In the genomic region with DNA sequence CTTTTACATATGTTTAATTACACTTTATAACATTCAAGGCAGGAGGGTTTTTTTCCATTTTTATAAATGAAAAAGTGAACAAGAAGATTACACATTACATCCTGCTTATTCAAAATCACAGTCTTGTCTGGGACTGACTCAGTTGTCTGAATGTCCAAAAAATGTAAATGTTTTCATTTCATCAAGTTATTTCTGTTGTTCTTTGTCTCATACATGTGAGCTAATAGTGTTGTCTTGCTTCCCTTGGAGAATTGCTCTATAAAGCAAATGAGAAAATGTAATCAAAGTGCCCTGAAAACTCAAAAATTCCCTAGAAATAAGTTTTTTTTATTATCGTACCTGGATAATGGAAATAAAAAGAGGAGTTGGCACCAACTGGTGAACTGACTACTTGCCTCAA, we compare ENCODE assay signal across 22 cellular contexts.
DNase-seq lines count a peak whose midpoint lies in the region; ATAC-seq, FAIRE-seq and TF ChIP-seq lines count a peak whose summit lies in the region.
"Had no signal": no experiment of that assay in that cellular context is flagged by ENCODE, and none has a peak within 500 bp of the region (broad histone marks: within the 10 kb centered on the region; RNA-seq: fewer than 3 reads in every experiment).

No MANE protein-coding gene starts in this region.

- H3K4me1 ChIP-seq in BLaER1 (peaks cover 19% of the 10 kb centered on the region), DOHH2 (ENCODE audit: control insufficient read depth, low read length) (peaks cover 42% of the 10 kb centered on the region), IMR-90 (ENCODE audit: control insufficient read depth, insufficient read depth, low read length) (no peaks in the 10 kb centered on the region; the same call in 1 of the 2 replicates), K562 (replicated peaks in 1 of 2; ENCODE audit: control insufficient read depth in 2 of 2, insufficient read depth in 2 of 2, low read length in 2 of 2) (0 out of 5 replicates have a peak, but pooled peaks cover 0 to 2% of the 10 kb centered on the region in 2 experiments)
- H3K4me1 ChIP-seq: A549, BE2C, Caco-2, HAP-1 had no signal

- dilution Hi-C loops in IMR-90 (cut with HindIII; ENCODE audit: low sequenced_read_pairs, unreplicated experiment), result no loop called here

- H3K23ac ChIP-seq in IMR-90 (ENCODE audit: low read depth, low read length), result no peak overlapping the region

- no peak overlapping the region for H3K4me3 Mint-ChIP-seq in activated CD4-positive, alpha-beta T cell treated with anti-CD3 and anti-CD28 coated beads for 36 hours
- H3K4me3 Mint-ChIP-seq: CD4-positive, CD25-positive, alpha-beta regulatory T cell; CD8-positive, alpha-beta T cell; HFFc6 had no signal

- no peak for TF ChIP-seq CTCF in DOHH2 (IDR thresholded peaks at IDR 0.05; ENCODE audit: low read depth, low read length, poor library complexity, severe bottlenecking)
- TF ChIP-seq CTCF in IMR-90 (conservative IDR thresholded peaks at IDR 0.05; ENCODE audit: low read depth, low read length), result no peak
- no peak for TF ChIP-seq CTCF in K562 (IDR thresholded peaks at IDR 0.05 in 2 of 3, conservative IDR thresholded peaks at IDR 0.05 in 1 of 3; ENCODE audit: insufficient read depth in 2 of 3, low read depth in 1 of 3, low read length in 3 of 3)

- H2AK9ac ChIP-seq in IMR-90 (replicated peaks; ENCODE audit: low read depth, low read length, poor library complexity), result no peak overlapping the region

- H4K20me1 ChIP-seq in BLaER1, result no peaks in the 10 kb centered on the region
- H4K20me1 ChIP-seq in DOHH2 (ENCODE audit: control insufficient read depth, insufficient read depth, low read depth, low read length), result no peaks in the 10 kb centered on the region
- no peaks in the 10 kb centered on the region for H4K20me1 ChIP-seq in IMR-90 (ENCODE audit: insufficient read depth, low read length)
- no peaks in the 10 kb centered on the region for H4K20me1 ChIP-seq in K562 (replicated peaks; ENCODE audit: control insufficient read depth, insufficient read depth, low read length)

- H2BK5ac ChIP-seq in IMR-90 (ENCODE audit: low read depth, low read length, poor library complexity, severe bottlenecking), result peak overlapping the region; percentile 88

- H3K4me1 Mint-ChIP-seq in activated CD4-positive, alpha-beta T cell treated with anti-CD3 and anti-CD28 coated beads for 36 hours, result no peaks in the 10 kb centered on the region
- H3K4me1 Mint-ChIP-seq: CD4-positive, CD25-positive, alpha-beta regulatory T cell had no signal

- no CpG with 5 or more reads among the region's 1 CpG for WGBS in IMR-90 (ENCODE audit: extremely low coverage in 2 of 2, insufficient read length in 1 of 2), 2 experiments
- 63% methylated on average over 1 of the region's 1 CpG for WGBS in K562 (ENCODE audit: insufficient coverage, low coverage, missing lambda C conversion rate)

- H3K9me3 ChIP-seq in BLaER1 (peaks cover 15% of the 10 kb centered on the region), DOHH2 (ENCODE audit: control insufficient read depth, insufficient read depth, low read length) (peaks cover 5% of the 10 kb centered on the region; the same call in 1 of the 2 replicates), IMR-90 (ENCODE audit: control insufficient read depth, insufficient read depth, low read length) (peaks cover 3% of the 10 kb centered on the region; the same call in 1 of the 2 replicates), K562 (replicated peaks; ENCODE audit: control insufficient read depth, insufficient read depth, low read depth, low read length) (no peaks in the 10 kb centered on the region; the same call in 1 of the 2 replicates)
- H3K9me3 ChIP-seq: A549, BE2C, Caco-2, HAP-1 had no signal

- no peak overlapping the region for H3K4me3 ChIP-seq in BLaER1
- H3K4me3 ChIP-seq in DOHH2 (ENCODE audit: low read length), result peak overlapping the region; percentile 25
- H3K4me3 ChIP-seq in IMR-90 (ENCODE audit: insufficient read depth, low read depth, low read length), result no peak overlapping the region
- no peak overlapping the region for H3K4me3 ChIP-seq in K562
- H3K4me3 ChIP-seq: A549, HAP-1 had no signal

- no peak overlapping the region for H3K27ac Mint-ChIP-seq in activated CD4-positive, alpha-beta T cell treated with anti-CD3 and anti-CD28 coated beads for 36 hours
- H3K27ac Mint-ChIP-seq: CD4-positive, CD25-positive, alpha-beta regulatory T cell; CD8-positive, alpha-beta T cell; HFFc6 had no signal

- TF ChIP-seq EP300 in K562 (IDR thresholded peaks at IDR 0.05; ENCODE audit: low read length), result no peak

- H3K27ac ChIP-seq in BLaER1, result no peak overlapping the region
- H3K27ac ChIP-seq in DOHH2 (ENCODE audit: low read depth, low read length), result peak overlapping the region; percentile 69
- H3K27ac ChIP-seq in IMR-90 (ENCODE audit: insufficient read depth, low read length), result no peak overlapping the region
- H3K27ac ChIP-seq in K562 (ENCODE audit: extremely low read depth, low read depth, low read length), result no peak overlapping the region
- H3K27ac ChIP-seq: A549, C4-2B had no signal

- H4K91ac ChIP-seq in IMR-90 (ENCODE audit: insufficient read depth, low read depth, low read length), result no peak overlapping the region

- no peak overlapping the region for H2BK15ac ChIP-seq in IMR-90 (ENCODE audit: low read depth, low read length)

- no peaks in the 10 kb centered on the region for H3K79me1 ChIP-seq in IMR-90 (ENCODE audit: low read depth in 1 of 2, low read length in 2 of 2)

- peak overlapping the region; percentile 35; the same call in 1 of the 2 replicates for H3K4me2 ChIP-seq in BLaER1
- H3K4me2 ChIP-seq in DOHH2 (ENCODE audit: low read length), result peak overlapping the region; percentile 44
- H3K4me2 ChIP-seq in IMR-90 (ENCODE audit: low read depth, low read length), result peak overlapping the region; percentile 19; the same call in 1 of the 2 replicates
- H3K4me2 ChIP-seq in K562 (ENCODE audit: insufficient read depth, low read length), result no peak overlapping the region
- H3K4me2 ChIP-seq: A549 had no signal

- ATAC-seq in IMR-90 (ENCODE audit: low read depth) (peak; percentile 70), K562 (no peak), HG03378 (IDR thresholded peaks at IDR 0.05; ENCODE audit: unreplicated experiment) (no peak)
- no peak for ATAC-seq in activated CD4-positive, alpha-beta T cell treated with anti-CD3 and anti-CD28 coated beads for 36 hours
- ATAC-seq: A549; CD8-positive, alpha-beta T cell had no signal

- TF ChIP-seq POLR2A in IMR-90 (IDR thresholded peaks at IDR 0.05; ENCODE audit: low read depth, low read length), result no peak
- TF ChIP-seq POLR2A in K562 (conservative IDR thresholded peaks at IDR 0.05), result no peak

- no peak for FAIRE-seq in K562 (lab: Jason Lieb, UNC)
- FAIRE-seq: A549, H54 had no signal

- H2AK5ac ChIP-seq in IMR-90 (ENCODE audit: low read depth, low read length), result no peak overlapping the region

- CTCF ChIA-PET in IMR-90 (lab: Yijun Ruan, JAX), result no interaction called here
- CTCF ChIA-PET in K562 (lab: Yijun Ruan, JAX; ENCODE audit: low intra/inter-chr PET ratio), result no interaction called here
- CTCF ChIA-PET in activated CD4-positive, alpha-beta T cell treated with anti-CD3 and anti-CD28 coated beads for 36 hours (lab: Charles Lee), result no interaction called here

- no peaks in the 10 kb centered on the region for H3K9me2 ChIP-seq in DOHH2 (replicated peaks; ENCODE audit: control insufficient read depth, low read length)

- H2BK120ac ChIP-seq in IMR-90 (ENCODE audit: low read depth, low read length), result no peak overlapping the region

- no peak overlapping the region for H2BK20ac ChIP-seq in IMR-90 (ENCODE audit: low read depth, low read length)

- in situ Hi-C loops in IMR-90 (cut with MboI; ENCODE audit: low sequenced_read_pairs) (no loop called here), K562 (cut with MboI) (no loop called here)

- H3K36me3 Mint-ChIP-seq in activated CD4-positive, alpha-beta T cell treated with anti-CD3 and anti-CD28 coated beads for 36 hours (ENCODE audit: low read depth), result no peaks in the 10 kb centered on the region
- H3K36me3 Mint-ChIP-seq: CD4-positive, CD25-positive, alpha-beta regulatory T cell; CD8-positive, alpha-beta T cell had no signal

- peak overlapping the region; percentile 61; the same call in 1 of the 2 replicates for H3K18ac ChIP-seq in IMR-90 (ENCODE audit: low read depth, low read length)

- TF ChIP-seq RAD21 in IMR-90 (IDR thresholded peaks at IDR 0.05; ENCODE audit: low read length) (no peak), K562 (CRISPR knock-in tag; conservative IDR thresholded peaks at IDR 0.05 in 1 of 2, IDR thresholded peaks at IDR 0.05 in 1 of 2) (no peak)

- no peaks in the 10 kb centered on the region for H3K9me3 Mint-ChIP-seq in activated CD4-positive, alpha-beta T cell treated with anti-CD3 and anti-CD28 coated beads for 36 hours (ENCODE audit: low read depth)
- H3K9me3 Mint-ChIP-seq: CD8-positive, alpha-beta T cell had no signal

- no peaks in the 10 kb centered on the region for H3K79me2 ChIP-seq in DOHH2 (ENCODE audit: control insufficient read depth, low read length)
- no peaks in the 10 kb centered on the region for H3K79me2 ChIP-seq in K562 (ENCODE audit: control insufficient read depth, insufficient read depth, low read length)

- DNase-seq in IMR-90 (peak; percentile 22), K562 (ENCODE audit: extremely low read depth in 1 of 4, low spot score in 3 of 4) (no peak)
- DNase-seq in activated CD4-positive, alpha-beta T cell treated with anti-CD3 and anti-CD28 coated beads for 36 hours, result no peak
- no peak for DNase-seq in activated CD4-positive, alpha-beta T cell treated with anti-CD3 and anti-CD28 coated beads, Interleukin-2, amount 50 U/mL, for 1 hour
- DNase-seq: 8988T; ACHN; BE2C; Caco-2; CD8-positive, alpha-beta T cell; DMS153; DND-41; GF-D8; GOT3; HFFc6 had no signal

- POLR2A ChIA-PET in IMR-90 (lab: Charles Lee; ENCODE audit: unreplicated experiment) (no interaction called here), K562 (lab: Yijun Ruan, JAX) (no interaction called here)
- POLR2A ChIA-PET in activated CD4-positive, alpha-beta T cell treated with anti-CD3 and anti-CD28 coated beads for 36 hours (lab: Charles Lee), result no interaction called here

- intact Hi-C loops in IMR-90 (cut with micrococcal nuclease), result no loop called here
- intact Hi-C loops in K562 (cut with micrococcal nuclease), result no loop called here
- intact Hi-C loops in activated CD4-positive, alpha-beta T cell treated with anti-CD3 and anti-CD28 coated beads for 36 hours (cut with DNase I, micrococcal nuclease), result no loop called here

- H3K27me3 Mint-ChIP-seq in activated CD4-positive, alpha-beta T cell treated with anti-CD3 and anti-CD28 coated beads for 36 hours, result no peaks in the 10 kb centered on the region
- H3K27me3 Mint-ChIP-seq: CD4-positive, CD25-positive, alpha-beta regulatory T cell had no signal

- H3K14ac ChIP-seq in IMR-90 (replicated peaks; ENCODE audit: low read depth, low read length), result no peak overlapping the region

- no peak overlapping the region; a peak in 1 of 4 replicates for H4K8ac ChIP-seq in IMR-90 (ENCODE audit: low read depth in 2 of 2, low read length in 2 of 2)

- no peak overlapping the region for H3K4ac ChIP-seq in IMR-90 (ENCODE audit: low read depth, low read length)

- H3K36me3 ChIP-seq in BLaER1 (no peaks in the 10 kb centered on the region), DOHH2 (ENCODE audit: control insufficient read depth, low read length) (peaks cover 3% of the 10 kb centered on the region; the same call in 1 of the 2 replicates), IMR-90 (ENCODE audit: control insufficient read depth, insufficient read depth, low read length) (no peaks in the 10 kb centered on the region), K562 (ENCODE audit: control insufficient read depth, insufficient read depth, low read length) (no peaks in the 10 kb centered on the region)
- H3K36me3 ChIP-seq: BE2C, HAP-1 had no signal

- no peak overlapping the region for H3K9ac ChIP-seq in BLaER1
- H3K9ac ChIP-seq in IMR-90 (ENCODE audit: low read depth, low read length), result no peak overlapping the region
- H3K9ac ChIP-seq in K562 (ENCODE audit: insufficient read depth in 1 of 2, low read depth in 2 of 2, low read length in 2 of 2), result no peak overlapping the region

- H3K9me1 ChIP-seq in IMR-90 (ENCODE audit: insufficient read depth, low read length) (peaks cover 3% of the 10 kb centered on the region), K562 (ENCODE audit: control insufficient read depth, insufficient read depth, low read length) (no peaks in the 10 kb centered on the region)

- peak overlapping the region; percentile 35; the same call in 1 of the 2 replicates for H4K5ac ChIP-seq in IMR-90 (ENCODE audit: low read depth, low read length)

- H2AFZ ChIP-seq in IMR-90 (replicated peaks; ENCODE audit: low read length, poor library complexity) (no peak overlapping the region), K562 (ENCODE audit: low read depth, low read length) (peak overlapping the region; percentile 86)

- no peak overlapping the region for H3K56ac ChIP-seq in IMR-90 (ENCODE audit: extremely low read depth, insufficient read depth, low read length)

- BruUV-seq in IMR-90 (replicated peaks; lab: Mats Ljungman, UMichigan) (no TSS peak), K562 (replicated peaks; lab: Mats Ljungman, UMichigan) (no TSS peak)

- H3F3A ChIP-seq in DOHH2 (ENCODE audit: control insufficient read depth, insufficient read depth), result 0 out of 2 replicates have a peak, but pooled peaks cover 3% of the 10 kb centered on the region

- H3K27me3 ChIP-seq in BLaER1 (no peaks in the 10 kb centered on the region; the same call in 1 of the 2 replicates), DOHH2 (ENCODE audit: control insufficient read depth, low read length) (no peaks in the 10 kb centered on the region), IMR-90 (ENCODE audit: control insufficient read depth, insufficient read depth, low read length) (no peaks in the 10 kb centered on the region), K562 (ENCODE audit: control insufficient read depth in 2 of 2, insufficient read depth in 2 of 2, low read length in 2 of 2) (no peaks in the 10 kb centered on the region)
- H3K27me3 ChIP-seq: BE2C had no signal
